9 cellular contexts compared by ENCODE assay signal in genomic region chr12:54418441-54419087, GRCh38. TPM values are rescaled to one million over a fixed set of nuclear protein-coding genes. Genes with fewer than 3 reads are reported as not detected.
DNase-seq lines count a peak whose midpoint lies in the region; ATAC-seq and TF ChIP-seq lines count a peak whose summit lies in the region.
"Had no signal": no experiment of that assay in that cellular context is flagged by ENCODE, and none has a peak within 500 bp of the region (broad histone marks: within the 10 kb centered on the region; RNA-seq: fewer than 3 reads in every experiment).

No MANE protein-coding gene starts in this region.

- peaks cover 54 to 74% of the 10 kb centered on the region in 2 donors for H3K4me1 ChIP-seq in thoracic aorta (ENCODE audit: control insufficient read depth in 1 of 2, low read depth in 2 of 2)

- peaks cover 51% of the 10 kb centered on the region for H3K4me1 Mint-ChIP-seq in T-helper 1 cell treated with Interleukin-12 subunit alpha and Interleukin-12 subunit beta and Interleukin-4 antibody, amounts not matched to agents 30 μg/mL and 1 μg/mL, for 36 hours (ENCODE audit: low read depth)
- peaks cover 45% of the 10 kb centered on the region for H3K4me1 Mint-ChIP-seq in brain

- H3K27me3 Mint-ChIP-seq in T-helper 1 cell treated with Interleukin-12 subunit alpha and Interleukin-12 subunit beta and Interleukin-4 antibody, amounts not matched to agents 30 μg/mL and 1 μg/mL, for 36 hours (ENCODE audit: low read depth), result peaks cover 29% of the 10 kb centered on the region
- H3K27me3 Mint-ChIP-seq in brain, result peaks cover 69% of the 10 kb centered on the region

- no peak for DNase-seq in T-helper 1 cell
- peak in 1 of 2 donors; percentile 85 for DNase-seq in lower leg skin (ENCODE audit: low spot score in 2 of 2)
- DNase-seq in thoracic aorta (ENCODE audit: low spot score), result no peak
- no peak for DNase-seq in amniotic stem cell (lab: John Stamatoyannopoulos, UW)
- no peak for DNase-seq in globus pallidus (ENCODE audit: low spot score)

- H3K36me3 ChIP-seq in thoracic aorta, result peaks cover 7% of the 10 kb centered on the region

- no peak for TF ChIP-seq POLR2A in lower leg skin (IDR thresholded peaks at IDR 0.05)

- no peaks in the 10 kb centered on the region for H3K9me3 Mint-ChIP-seq in T-helper 1 cell treated with Interleukin-12 subunit alpha and Interleukin-12 subunit beta and Interleukin-4 antibody, amounts not matched to agents 30 μg/mL and 1 μg/mL, for 36 hours
- no peaks in the 10 kb centered on the region for H3K9me3 Mint-ChIP-seq in brain

- no peaks in the 10 kb centered on the region for H3K27me3 ChIP-seq in thoracic aorta (replicated peaks; ENCODE audit: insufficient read depth)

- peak overlapping the region; percentile 97 to 98 for H3K27ac ChIP-seq in thoracic aorta

- H3K4me3 Mint-ChIP-seq in T-helper 1 cell treated with Interleukin-12 subunit alpha and Interleukin-12 subunit beta and Interleukin-4 antibody, amounts not matched to agents 30 μg/mL and 1 μg/mL, for 36 hours, result peak overlapping the region; percentile 88
- H3K4me3 Mint-ChIP-seq in brain, result peak overlapping the region; percentile 73 to 96 (median 91)

- TF ChIP-seq CTCF in brain (conservative IDR thresholded peaks at IDR 0.05), result no peak
- TF ChIP-seq CTCF in lower leg skin (IDR thresholded peaks at IDR 0.05), result no peak
- no peak for TF ChIP-seq CTCF in thoracic aorta (IDR thresholded peaks at IDR 0.05)

- intact Hi-C loops in lower leg skin (cut with DNase I; ENCODE audit: low total_unique reads), result no loop called here

- ATAC-seq in thoracic aorta (ENCODE audit: insufficient number of reproducible peaks, low FRiP score, low read depth) (no peak), GM18868 (IDR thresholded peaks at IDR 0.05; ENCODE audit: unreplicated experiment) (no peak)

- no peaks in the 10 kb centered on the region for H3K36me3 Mint-ChIP-seq in T-helper 1 cell treated with Interleukin-12 subunit alpha and Interleukin-12 subunit beta and Interleukin-4 antibody, amounts not matched to agents 30 μg/mL and 1 μg/mL, for 36 hours (ENCODE audit: low read depth)
- no peaks in the 10 kb centered on the region for H3K36me3 Mint-ChIP-seq in brain

- peak overlapping the region; percentile 83 for H3K4me3 ChIP-seq in lower leg skin (ENCODE audit: low read depth, poor library complexity, severe bottlenecking)
- H3K4me3 ChIP-seq in thoracic aorta, result peak overlapping the region; percentile 100

- WGBS in lower leg skin, 2 donors, result 3 to 4% methylated on average over 35 of the region's 35 CpGs

- peak overlapping the region; percentile 93 for H3K27ac Mint-ChIP-seq in T-helper 1 cell treated with Interleukin-12 subunit alpha and Interleukin-12 subunit beta and Interleukin-4 antibody, amounts not matched to agents 30 μg/mL and 1 μg/mL, for 36 hours
- H3K27ac Mint-ChIP-seq in brain, result peak overlapping the region in 4 of 5 experiments; percentile 11 to 95 (median 53)

- no peaks in the 10 kb centered on the region for H3K9me3 ChIP-seq in thoracic aorta

RNA-seq across cellular contexts. Expression of gene ITGA5, which starts 0.5 kb away (rescaled TPM):
- 12.0 TPM for polyA plus RNA-seq in brain (ENCODE audit: insufficient read depth, low read depth, low replicate concordance)
- total RNA-seq in lower leg skin (10 to 100 TPM; 21.2 to 75.9 (median 29.4) TPM), thoracic aorta (100 to 1,000 TPM; 752 to 847 TPM)

RNA-seq across cellular contexts. Expression of gene ZNF385A, which starts 34.0 kb away (rescaled TPM):
- 109 TPM for polyA plus RNA-seq in brain (ENCODE audit: insufficient read depth, low read depth, low replicate concordance)
- 100 to 1,000 TPM in 3 of 4 donors, 10 to 100 TPM in 1; 89.0 to 183 (median 146) TPM for total RNA-seq in lower leg skin
- total RNA-seq in thoracic aorta, result 10 to 100 TPM in 1 of 2 donors, 1 to 10 TPM in 1; 7.4 to 19.0 TPM

RNA-seq across cellular contexts. Expression of gene GPR84, which starts 54.3 kb away (rescaled TPM):
- polyA plus RNA-seq in brain (ENCODE audit: insufficient read depth, low read depth, low replicate concordance), result not detected
- total RNA-seq in lower leg skin (under 1 TPM in 1 of 4 donors, not detected in 3; 0.42 TPM), thoracic aorta (1 to 10 TPM in 1 of 2 donors, under 1 TPM in 1; 0.95 to 2.3 TPM)
- total RNA-seq: LHCN-M2 had no signal

RNA-seq across cellular contexts. Expression of gene GTSF1, which starts 54.8 kb away (rescaled TPM):
- polyA plus RNA-seq in brain (ENCODE audit: insufficient read depth, low read depth, low replicate concordance), result not detected
- total RNA-seq in lower leg skin (not detected), thoracic aorta (not detected)
- total RNA-seq: LHCN-M2 had no signal

Comparison
In these comparisons a context has a peak if more than half of its experiments do, and no peak if none do; other contexts are left out.
1. RNA of gene ITGA5, which starts 0.5 kb away (total RNA-seq): 752 to 847 TPM in thoracic aorta; 21.2 to 75.9 TPM in lower leg skin; every median in the first group is over 4 times any median in the second.
2. RNA of gene ZNF385A, which starts 34.0 kb away (total RNA-seq): 89.0 to 183 TPM in lower leg skin; 7.4 to 19.0 TPM in thoracic aorta; every median in the first group is over 4 times any median in the second.